In the genomic region with DNA sequence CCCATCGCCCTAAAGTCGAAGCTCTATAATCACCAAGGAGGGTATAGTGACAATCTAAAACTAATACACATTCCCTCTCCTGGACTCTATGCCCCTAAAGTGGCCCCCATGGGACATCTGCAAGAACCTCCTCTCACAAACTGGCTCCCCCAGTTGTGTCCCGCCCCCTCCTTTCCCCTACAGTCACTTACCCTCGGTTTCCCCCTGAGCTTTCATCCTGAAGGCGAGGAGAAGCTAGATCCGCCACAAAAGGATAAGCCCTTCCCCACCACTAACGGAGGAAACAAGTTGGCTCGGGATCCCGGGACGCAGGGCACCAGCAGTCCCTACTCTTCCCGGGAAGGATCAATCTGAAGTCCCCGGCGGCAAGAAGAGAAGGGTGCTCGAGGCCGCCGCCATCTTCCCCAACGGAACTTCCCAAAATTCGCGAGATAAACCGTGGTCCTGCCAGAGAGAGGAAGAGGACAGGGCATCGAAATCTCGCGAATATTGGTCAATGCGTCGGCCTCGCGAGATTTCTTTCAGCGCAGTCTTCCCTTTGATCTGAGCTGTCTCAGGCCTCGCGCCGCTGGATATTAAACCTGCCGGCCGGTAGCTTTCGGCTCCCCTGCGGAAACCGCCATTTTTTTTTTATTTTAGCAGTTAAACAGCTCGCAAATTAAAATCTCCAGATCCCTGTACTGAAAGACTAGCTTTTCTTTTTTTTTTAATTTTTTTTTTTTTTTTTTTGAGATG, we compare ENCODE assay signal across 8 cellular contexts. TPM values are rescaled to one million over a fixed set of nuclear protein-coding genes. Genes with fewer than 3 reads are reported as not detected.
DNase-seq lines count a peak whose midpoint lies in the region; FAIRE-seq and TF ChIP-seq lines count a peak whose summit lies in the region.

Gene MED1, minus strand, starts transcription at position 417 of the 735 bp plus-strand sequence. Its CDS starts 201 bp downstream, at position 216.

- no peak for TF ChIP-seq CTCF in HFF-Myc (IDR thresholded peaks at IDR 0.05; ENCODE audit: low read depth, low read length, missing control alignments)
- peak; percentile 30 for TF ChIP-seq CTCF in neutrophil (IDR thresholded peaks at IDR 0.05)

- peaks cover 15% of the 10 kb centered on the region for H3K36me3 Mint-ChIP-seq in activated naive CD4-positive, alpha-beta T cell treated with anti-CD3 and anti-CD28 coated beads for 36 hours (ENCODE audit: low read depth)

- DNase-seq in GF-D8 (lab: John Stamatoyannopoulos, UW) (peak; percentile 95), HFF-Myc (ENCODE audit: extremely low read depth, low read depth) (peak; percentile 98), NAMALWA (ENCODE audit: low spot score) (peak; percentile 99), SK-N-DZ (ENCODE audit: low spot score) (peak; percentile 99), frontal cortex (ENCODE audit: low spot score in 2 of 2) (peak; percentile 64 to 96), substantia nigra (lab: John Stamatoyannopoulos, UW) (peak in 48 of 49 donors; percentile 37 to 91 (median 73))
- peak; percentile 96 for DNase-seq in activated naive CD4-positive, alpha-beta T cell treated with anti-CD3 and anti-CD28 coated beads for 36 hours

- H3K27me3 Mint-ChIP-seq in activated naive CD4-positive, alpha-beta T cell treated with anti-CD3 and anti-CD28 coated beads for 36 hours (ENCODE audit: low read depth), result no peaks in the 10 kb centered on the region

- H3K27ac ChIP-seq in neutrophil (peak within 1 kb of the TSS; percentile 81), substantia nigra (ENCODE audit: low read depth, low read length, poor library complexity, severe bottlenecking) (peak within 1 kb of the TSS; percentile 80)

- peaks cover 12% of the 10 kb centered on the region for H3K36me3 ChIP-seq in neutrophil

- CTCF ChIA-PET in activated naive CD4-positive, alpha-beta T cell treated with anti-CD3 and anti-CD28 coated beads for 36 hours (lab: Charles Lee), result interaction anchor here (0.6 to 1.6 kb wide), 4 partner anchors 9 to 472 kb away, joined by 3 to 6 read pairs (median 4); no protein-coding TSS in a partner anchor

- peak within 1 kb of the TSS; percentile 95 for H3K4me3 Mint-ChIP-seq in activated naive CD4-positive, alpha-beta T cell treated with anti-CD3 and anti-CD28 coated beads for 36 hours

- no peak for FAIRE-seq in frontal cortex (lab: Jason Lieb, UNC)

- H3K27ac Mint-ChIP-seq in activated naive CD4-positive, alpha-beta T cell treated with anti-CD3 and anti-CD28 coated beads for 36 hours, result peak within 1 kb of the TSS; percentile 95

- intact Hi-C loops in activated naive CD4-positive, alpha-beta T cell treated with anti-CD3 and anti-CD28 coated beads for 36 hours (cut with micrococcal nuclease), result loop anchor here (1.0 kb wide), 2 partner anchors 10 to 47 kb away; partner anchors contain the start of gene CDK12

- H3K4me3 ChIP-seq in HFF-Myc (replicated peaks; ENCODE audit: low read depth, low read length), result peak within 1 kb of the TSS; percentile 83
- peak within 1 kb of the TSS; percentile 88 to 89 for H3K4me3 ChIP-seq in neutrophil (ENCODE audit: low read depth in 1 of 2, low read length in 1 of 2)

- no peaks in the 10 kb centered on the region for H3K9me3 Mint-ChIP-seq in activated naive CD4-positive, alpha-beta T cell treated with anti-CD3 and anti-CD28 coated beads for 36 hours

- no peaks in the 10 kb centered on the region for H3K9me3 ChIP-seq in neutrophil

- H3K4me1 Mint-ChIP-seq in activated naive CD4-positive, alpha-beta T cell treated with anti-CD3 and anti-CD28 coated beads for 36 hours (ENCODE audit: low read depth), result peaks cover 42% of the 10 kb centered on the region

- H3K4me1 ChIP-seq in neutrophil (ENCODE audit: control insufficient read depth in 1 of 2, insufficient read depth in 1 of 2, low read depth in 1 of 2, low read length in 1 of 2), result peaks cover 11 to 16% of the 10 kb centered on the region in 2 experiments

- H3K27me3 ChIP-seq in neutrophil, result no peaks in the 10 kb centered on the region

RNA-seq across cellular contexts. Expression of gene MED1, which starts in this region (rescaled TPM):
- 16.0 and 21.8 TPM in 2 replicates for polyA plus RNA-seq in SK-N-DZ (2014; cell fraction: cytosol; rRNA removed)
- 12.0 and 18.4 TPM in 2 replicates for polyA plus RNA-seq in SK-N-DZ (2014; cell fraction: nucleus; rRNA removed)
- total RNA-seq in activated naive CD4-positive, alpha-beta T cell treated with anti-CD3 and anti-CD28 coated beads for 36 hours, result 10 to 100 TPM; 52.4 to 56.1 TPM
- total RNA-seq in frontal cortex, result 22.4 TPM

Comparison
In these comparisons a context has a peak if more than half of its experiments do, and no peak if none do; other contexts are left out.
1. Peak in every context shown above with its lines: DNase-seq, H3K4me3 ChIP-seq and H3K27ac ChIP-seq.